27 cellular contexts compared by ENCODE assay signal in the genomic region with DNA sequence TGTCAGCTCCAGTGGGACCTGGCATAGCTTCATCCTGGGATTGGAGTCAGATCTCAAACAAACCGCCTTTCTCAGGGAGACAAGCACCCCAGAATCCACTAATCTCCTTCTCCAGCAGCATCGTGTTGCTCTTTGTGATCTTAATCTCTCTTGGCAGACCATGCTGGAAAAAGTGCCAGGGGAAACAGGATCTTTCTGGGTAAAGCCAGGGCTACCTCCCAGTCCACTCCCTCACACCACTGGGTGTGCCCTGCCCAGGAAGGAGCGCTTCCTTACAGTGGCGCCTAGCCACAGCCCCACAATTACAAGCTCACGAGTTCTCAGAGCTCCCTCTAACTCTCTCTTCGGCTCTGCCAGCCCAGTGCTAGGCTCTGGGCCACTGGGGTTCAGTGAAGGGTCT. TPM values are rescaled to one million over a fixed set of nuclear protein-coding genes. Genes with fewer than 3 reads are reported as not detected.
DNase-seq lines count a peak whose midpoint lies in the region; ATAC-seq, FAIRE-seq and TF ChIP-seq lines count a peak whose summit lies in the region.
"Had no signal": no experiment of that assay in that cellular context is flagged by ENCODE, and none has a peak within 500 bp of the region (broad histone marks: within the 10 kb centered on the region; RNA-seq: fewer than 3 reads in every experiment).

No MANE protein-coding gene starts in this region.

- no peaks in the 10 kb centered on the region for H3K36me3 ChIP-seq in kidney (ENCODE audit: control insufficient read depth in 1 of 2, insufficient read depth in 2 of 2, low read length in 2 of 2)
- no peaks in the 10 kb centered on the region for H3K36me3 ChIP-seq in stomach
- no peaks in the 10 kb centered on the region for H3K36me3 ChIP-seq in tibial artery
- H3K36me3 ChIP-seq: heart right ventricle, tibial nerve had no signal

- no peak for ATAC-seq in GM21423 (IDR thresholded peaks at IDR 0.05; ENCODE audit: unreplicated experiment)
- ATAC-seq: heart right ventricle; HepG2; stimulated activated naive CD8-positive, alpha-beta T cell treated with anti-CD3 and anti-CD28 coated beads, Interleukin-15, amount 100 ng/mL, for 72 hours had no signal

- no peak overlapping the region for H2BK5ac ChIP-seq in H9 (ENCODE audit: insufficient read length, low read length)

- no peak for TF ChIP-seq EP300 in stomach (IDR thresholded peaks at IDR 0.05)

- no peaks in the 10 kb centered on the region for H4K20me1 ChIP-seq in H9 (ENCODE audit: control insufficient read depth, insufficient read depth, insufficient read length)

- H3K4me3 Mint-ChIP-seq in H9: no peak overlapping the region
- H3K4me3 Mint-ChIP-seq: activated naive CD4-positive, alpha-beta T cell treated with anti-CD3 and anti-CD28 coated beads, Interleukin-2, amount 10 ng/mL, durations not matched to agents 7 days and 5 days; memory B cell; stimulated activated naive CD8-positive, alpha-beta T cell treated with anti-CD3 and anti-CD28 coated beads, Interleukin-15, amount 100 ng/mL, for 72 hours; T-helper 1 cell treated with Interleukin-12 subunit alpha and Interleukin-12 subunit beta and Interleukin-4 antibody, amounts not matched to agents 30 μg/mL and 1 μg/mL, for 36 hours had no signal

- H2AK5ac ChIP-seq in H9 (ENCODE audit: insufficient read length, low read length): no peak overlapping the region

- peak; percentile 12 for DNase-seq in activated effector memory CD4-positive, alpha-beta T cell treated with anti-CD3 and anti-CD28 coated beads, Interleukin-2, amount 50 U/mL, for 16 hours
- DNase-seq in activated effector memory CD4-positive, alpha-beta T cell treated with Interleukin-2 at 50 U/mL for 16 hours: no peak
- DNase-seq in RPMI7951 (ENCODE audit: low read depth) (peak; percentile 48), kidney (peak; percentile 41), stomach (peak; percentile 61), H9 (no peak), tibial artery (no peak)
- DNase-seq: activated naive CD4-positive, alpha-beta T cell treated with anti-CD3 and anti-CD28 coated beads, Interleukin-2, amount 10 ng/mL, durations not matched to agents 7 days and 5 days; activated T-cell treated with anti-CD3 and anti-CD28 coated beads, Interleukin-2, amount 50 U/mL, for 1 hour; amygdala; effector CD8-positive, alpha-beta T cell; heart right ventricle; Kasumi-1; left cardiac atrium; NCI-H1092 treated with DMSO at 0.1 percent for 48 hours; NCI-H187 treated with DMSO at 0.1 percent for 48 hours; NCI-H69; SK-N-SH; small intestine; stimulated activated naive CD8-positive, alpha-beta T cell treated with anti-CD3 and anti-CD28 coated beads, Interleukin-15, amount 100 ng/mL, for 72 hours had no signal

- no peaks in the 10 kb centered on the region for H3K79me1 ChIP-seq in H9 (ENCODE audit: insufficient read depth, low read depth, low read length, poor library complexity, severe bottlenecking)

- no peak overlapping the region for H2AFZ ChIP-seq in H9 (ENCODE audit: low read length)

- H3K4ac ChIP-seq in H9 (ENCODE audit: low read depth, low read length): no peak overlapping the region

- intact Hi-C loops in kidney (cut with DNase I): no loop called here
- intact Hi-C loops in stomach (cut with DNase I; ENCODE audit: low total_unique reads): no loop called here
- intact Hi-C loops in tibial artery (cut with DNase I; ENCODE audit: low total_unique reads): no loop called here

- no peak overlapping the region for H3K27ac Mint-ChIP-seq in H9
- H3K27ac Mint-ChIP-seq: activated naive CD4-positive, alpha-beta T cell treated with anti-CD3 and anti-CD28 coated beads, Interleukin-2, amount 10 ng/mL, durations not matched to agents 7 days and 5 days; memory B cell; T-helper 1 cell treated with Interleukin-12 subunit alpha and Interleukin-12 subunit beta and Interleukin-4 antibody, amounts not matched to agents 30 μg/mL and 1 μg/mL, for 36 hours had no signal

- no peak overlapping the region for H3K14ac ChIP-seq in H9 (ENCODE audit: insufficient read depth, low read length)

- no peak overlapping the region for H3T11ph ChIP-seq in H9 (ENCODE audit: low read length)

- TF ChIP-seq CTCF in kidney (IDR thresholded peaks at IDR 0.05; ENCODE audit: borderline replicate concordance, extremely low read depth, insufficient read depth) (no peak), stomach (IDR thresholded peaks at IDR 0.05) (no peak), H9 (conservative IDR thresholded peaks at IDR 0.05) (no peak), tibial artery (IDR thresholded peaks at IDR 0.05) (no peak)

- H3K9me3 Mint-ChIP-seq in H9: peaks cover 6 to 8% of the 10 kb centered on the region in 2 experiments

- H3K9me3 ChIP-seq in kidney (ENCODE audit: control insufficient read depth in 1 of 2, low read length in 2 of 2): peaks cover 2 to 9% of the 10 kb centered on the region in 2 donors
- peaks cover 0 to 7% (median 0%) of the 10 kb centered on the region in 4 donors for H3K9me3 ChIP-seq in stomach
- H3K9me3 ChIP-seq in H9 (ENCODE audit: control insufficient read depth, low read depth, low read length): no peaks in the 10 kb centered on the region
- H3K9me3 ChIP-seq in tibial artery: peaks cover 0 to 2% (median 0%) of the 10 kb centered on the region in 3 donors
- H3K9me3 ChIP-seq: SK-N-SH had no signal

- H3K27me3 ChIP-seq in stomach (no peaks in the 10 kb centered on the region), H9 (ENCODE audit: insufficient read depth, low read length) (no peaks in the 10 kb centered on the region; the same call in 1 of the 2 replicates), tibial artery (no peaks in the 10 kb centered on the region)
- H3K27me3 ChIP-seq: heart right ventricle, tibial nerve had no signal

- no peak overlapping the region for H3K56ac ChIP-seq in H9 (ENCODE audit: insufficient read length, low read depth, low read length)

- TF ChIP-seq POLR2A in stomach (IDR thresholded peaks at IDR 0.05): no peak

- H3K4me3 ChIP-seq in kidney (ENCODE audit: low read length in 2 of 2) (no peak overlapping the region), stomach (no peak overlapping the region), tibial artery (no peak overlapping the region)
- H3K4me3 ChIP-seq: heart right ventricle, tibial nerve had no signal

- H3K27ac ChIP-seq in kidney (ENCODE audit: low read depth in 2 of 2, low read length in 2 of 2) (no peak overlapping the region), stomach (no peak overlapping the region), H9 (ENCODE audit: insufficient read length, low read depth, low read length) (no peak overlapping the region), tibial artery (no peak overlapping the region)
- H3K27ac ChIP-seq: epithelial cell of prostate, heart right ventricle had no signal

- H2BK12ac ChIP-seq in H9 (ENCODE audit: insufficient read length, low read depth, low read length): no peak overlapping the region

- peaks cover 4% of the 10 kb centered on the region in 2 donors for H3K4me1 ChIP-seq in kidney (ENCODE audit: control insufficient read depth in 1 of 2, insufficient read depth in 1 of 2, low read depth in 1 of 2, low read length in 2 of 2)
- peaks cover 4 to 22% (median 14%) of the 10 kb centered on the region in 4 donors for H3K4me1 ChIP-seq in stomach
- H3K4me1 ChIP-seq in H9 (ENCODE audit: insufficient read depth, low read length): no peaks in the 10 kb centered on the region
- H3K4me1 ChIP-seq in tibial artery: peaks cover 0 to 12% (median 5%) of the 10 kb centered on the region in 4 donors

- no peak overlapping the region for H3K18ac ChIP-seq in H9 (ENCODE audit: insufficient read length, low read depth, low read length)

- H3K79me2 ChIP-seq in H9 (ENCODE audit: insufficient read depth, low read length): no peaks in the 10 kb centered on the region

- no peak overlapping the region for H3K4me2 ChIP-seq in H9 (ENCODE audit: insufficient read depth, insufficient read length, low read length)
- H3K4me2 ChIP-seq: SK-N-SH had no signal

- no peaks in the 10 kb centered on the region for H3K4me1 Mint-ChIP-seq in H9
- H3K4me1 Mint-ChIP-seq: activated naive CD4-positive, alpha-beta T cell treated with anti-CD3 and anti-CD28 coated beads, Interleukin-2, amount 10 ng/mL, durations not matched to agents 7 days and 5 days; memory B cell; stimulated activated naive CD8-positive, alpha-beta T cell treated with anti-CD3 and anti-CD28 coated beads, Interleukin-15, amount 100 ng/mL, for 72 hours had no signal

- no peak for FAIRE-seq in kidney (lab: Jason Lieb, UNC)
- FAIRE-seq: bronchial epithelial cell, HepG2, small intestine had no signal

- no peak overlapping the region for H2BK20ac ChIP-seq in H9 (ENCODE audit: low read depth, low read length, poor library complexity, severe bottlenecking)

- no peak overlapping the region for H2BK15ac ChIP-seq in H9 (ENCODE audit: low read depth, low read length)

- peaks cover 2 to 10% (median 5%) of the 10 kb centered on the region in 3 experiments; a peak in 2 of 7 replicates for H3K36me3 Mint-ChIP-seq in H9 (ENCODE audit: insufficient read depth in 1 of 3, low read depth in 3 of 3)
- H3K36me3 Mint-ChIP-seq: activated naive CD4-positive, alpha-beta T cell treated with anti-CD3 and anti-CD28 coated beads, Interleukin-2, amount 10 ng/mL, durations not matched to agents 7 days and 5 days had no signal

- no peak overlapping the region for H3K9ac ChIP-seq in kidney (ENCODE audit: low read length in 2 of 2)
- H3K9ac ChIP-seq in H9 (ENCODE audit: extremely low read depth, insufficient read length, low read length): no peak overlapping the region
- H3K9ac ChIP-seq: SK-N-SH had no signal

- H3K27me3 Mint-ChIP-seq in H9 (ENCODE audit: low read depth): peaks cover 7% of the 10 kb centered on the region

- no peak overlapping the region for H4K8ac ChIP-seq in H9 (replicated peaks; ENCODE audit: insufficient read length, low read depth, low read length)

- H4K5ac ChIP-seq in H9 (ENCODE audit: insufficient read length, low read depth, low read length): no peak overlapping the region

- no peak overlapping the region for H4K91ac ChIP-seq in H9 (ENCODE audit: insufficient read length, low read depth, low read length)

- H3K23ac ChIP-seq in H9 (ENCODE audit: insufficient read length, low read depth, low read length): no peak overlapping the region

- WGBS in stomach, 5 donors: 25 to 53% (median 41%) methylated on average over 6 of the region's 6 CpGs
- no CpG with 5 or more reads among the region's 6 CpGs for WGBS in H9 (ENCODE audit: extremely low coverage, insufficient read length, low lambda C conversion rate)

- H2BK120ac ChIP-seq in H9 (ENCODE audit: low read depth, low read length, poor library complexity, severe bottlenecking): no peak overlapping the region

- H3K23me2 ChIP-seq in H9 (ENCODE audit: insufficient read length, low read depth, low read length, poor library complexity, severe bottlenecking): no peaks in the 10 kb centered on the region

RNA-seq across cellular contexts. Expression of a gene that starts 32.2 kb away (rescaled TPM):
- 269 and 279 TPM in 2 replicates for total RNA-seq in RPMI7951 (2014; rRNA removed; shearing (Covaris generic))
- total RNA-seq in kidney (1,303 TPM), stomach (1,000 to 10,000 TPM in 2 of 5 donors, 100 to 1,000 TPM in 2, 10 to 100 TPM in 1; 99.1 to 1,684 (median 575) TPM), H9 (2021) (1,715 and 1,872 TPM in 2 replicates)
- polyA plus RNA-seq in kidney (ENCODE audit: insufficient read depth, low read depth, low replicate concordance) (2,805 TPM), stomach (1,000 to 10,000 TPM; 1,998 to 2,495 (median 2,423) TPM)

Comparison
In these comparisons a context has a peak if more than half of its experiments do, and no peak if none do; other contexts are left out.
1. DNase-seq: peak in activated effector memory CD4-positive, alpha-beta T cell treated with anti-CD3 and anti-CD28 coated beads, Interleukin-2, amount 50 U/mL, for 16 hours (single experiment), RPMI7951 (single experiment), kidney (single experiment) and stomach (single experiment); none in activated effector memory CD4-positive, alpha-beta T cell treated with Interleukin-2 at 50 U/mL for 16 hours (single experiment), H9 (single experiment) and tibial artery (0 of 2).